In the genomic region with DNA sequence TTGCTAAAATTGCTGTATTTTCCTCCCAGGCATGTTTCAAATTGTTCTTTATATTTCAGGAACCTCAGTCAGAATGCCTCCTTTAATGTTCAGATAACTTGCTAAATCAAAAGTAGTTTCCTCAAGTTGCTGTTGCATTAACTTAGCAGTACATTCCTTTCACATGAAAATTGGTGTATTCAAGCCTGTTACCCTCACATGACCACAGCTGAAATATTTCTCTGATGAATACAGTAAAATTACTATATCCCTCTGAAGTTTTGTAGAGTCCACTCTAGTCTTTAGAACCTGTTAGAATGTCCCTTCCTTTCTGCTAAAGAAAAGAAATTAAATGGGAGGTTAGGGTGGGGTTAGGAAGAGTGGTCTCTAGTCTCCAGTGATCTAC, we compare ENCODE assay signal across 10 cellular contexts. TPM values are rescaled to one million over a fixed set of nuclear protein-coding genes. Genes with fewer than 3 reads are reported as not detected.
DNase-seq lines count a peak whose midpoint lies in the region; ATAC-seq and TF ChIP-seq lines count a peak whose summit lies in the region.
"Had no signal": no experiment of that assay in that cellular context is flagged by ENCODE, and none has a peak within 500 bp of the region (broad histone marks: within the 10 kb centered on the region; RNA-seq: fewer than 3 reads in every experiment).

No MANE protein-coding gene starts in this region.

- no peak for TF ChIP-seq CTCF in CD8-positive, alpha-beta T cell (IDR thresholded peaks at IDR 0.05)
- no peak for TF ChIP-seq CTCF in prostate gland (IDR thresholded peaks at IDR 0.05)
- no peak for TF ChIP-seq CTCF in A673 (conservative IDR thresholded peaks at IDR 0.05; ENCODE audit: low read depth, low read length)

- CTCF ChIA-PET in CD8-positive, alpha-beta T cell (lab: Charles Lee) = interaction anchor here (0.9 to 3.4 kb wide), 3 partner anchors 19 to 523 kb away, joined by 3 to 13 read pairs (median 4); a partner anchor contains a TSS
- CTCF ChIA-PET in A673 (lab: Charles Lee) = no interaction called here

- peak overlapping the region; percentile 75 for H3K4me3 Mint-ChIP-seq in CD8-positive, alpha-beta T cell
- H3K4me3 Mint-ChIP-seq in activated naive CD8-positive, alpha-beta T cell treated with anti-CD3 and anti-CD28 coated beads for 36 hours = peak overlapping the region; percentile 73

- no peak for TF ChIP-seq POLR2A in prostate gland (IDR thresholded peaks at IDR 0.05)

- no peaks in the 10 kb centered on the region for H3K27me3 Mint-ChIP-seq in CD8-positive, alpha-beta T cell (ENCODE audit: low read depth)
- H3K27me3 Mint-ChIP-seq in activated naive CD8-positive, alpha-beta T cell treated with anti-CD3 and anti-CD28 coated beads for 36 hours = no peaks in the 10 kb centered on the region

- H3K27ac Mint-ChIP-seq in CD8-positive, alpha-beta T cell = peak overlapping the region; percentile 85
- peak overlapping the region; percentile 94 for H3K27ac Mint-ChIP-seq in activated naive CD8-positive, alpha-beta T cell treated with anti-CD3 and anti-CD28 coated beads for 36 hours

- no TSS peak for BruUV-seq in A673 (replicated peaks; lab: Mats Ljungman, UMichigan)

- intact Hi-C loops in CD8-positive, alpha-beta T cell (cut with DNase I, micrococcal nuclease) = loop anchor here in 1 of 2 experiments (1.0 to 5.0 kb wide), 2 partner anchors 24 to 56 kb away; a partner anchor contains a TSS
- intact Hi-C loops in left ventricle myocardium superior (cut with micrococcal nuclease) (no loop called here), prostate gland (cut with DNase I) (no loop called here), A673 (cut with micrococcal nuclease; ENCODE audit: unreplicated experiment) (no loop called here)

- H3K4me1 Mint-ChIP-seq in CD8-positive, alpha-beta T cell (ENCODE audit: low read depth) = peaks cover 59% of the 10 kb centered on the region
- peaks cover 50% of the 10 kb centered on the region for H3K4me1 Mint-ChIP-seq in activated naive CD8-positive, alpha-beta T cell treated with anti-CD3 and anti-CD28 coated beads for 36 hours

- no peak for ATAC-seq in CD8-positive, alpha-beta T cell
- ATAC-seq in HG02759 (IDR thresholded peaks at IDR 0.05; ENCODE audit: unreplicated experiment) = peak; percentile 17
- no peak for ATAC-seq in left ventricle myocardium superior
- ATAC-seq: psoas muscle had no signal

- H3K36me3 Mint-ChIP-seq in CD8-positive, alpha-beta T cell = peaks cover 13% of the 10 kb centered on the region
- peaks cover 22% of the 10 kb centered on the region for H3K36me3 Mint-ChIP-seq in activated naive CD8-positive, alpha-beta T cell treated with anti-CD3 and anti-CD28 coated beads for 36 hours

- DNase-seq in CD8-positive, alpha-beta T cell = no peak
- no peak for DNase-seq in activated naive CD8-positive, alpha-beta T cell treated with anti-CD3 and anti-CD28 coated beads for 36 hours
- DNase-seq in myocyte (ENCODE audit: low read depth) = peak; percentile 78
- DNase-seq in left ventricle myocardium superior = no peak
- no peak for DNase-seq in DMS79 treated with DMSO at 0.1 percent for 48 hours (lab: John Stamatoyannopoulos, UW)
- no peak for DNase-seq in prostate gland (ENCODE audit: low spot score)
- DNase-seq in A673 (ENCODE audit: low spot score) = no peak
- DNase-seq: head of caudate nucleus, psoas muscle had no signal

- H3K4me1 ChIP-seq in CD8-positive, alpha-beta T cell (ENCODE audit: insufficient read depth, low read length) = peaks cover 58% of the 10 kb centered on the region
- no peaks in the 10 kb centered on the region for H3K4me1 ChIP-seq in prostate gland (replicated peaks)
- H3K4me1 ChIP-seq in A673 (ENCODE audit: insufficient read depth, low read length, poor library complexity, severe bottlenecking) = no peaks in the 10 kb centered on the region
- H3K4me1 ChIP-seq: psoas muscle had no signal

- peak overlapping the region; percentile 39 for H3K4me3 ChIP-seq in CD8-positive, alpha-beta T cell (ENCODE audit: low read depth, low read length)
- H3K4me3 ChIP-seq in prostate gland = no peak overlapping the region
- H3K4me3 ChIP-seq in A673 (ENCODE audit: low read depth, low read length, poor library complexity, severe bottlenecking) = no peak overlapping the region
- H3K4me3 ChIP-seq: psoas muscle had no signal

- POLR2A ChIA-PET in CD8-positive, alpha-beta T cell (lab: Charles Lee) = interaction anchor here (0.6 to 2.3 kb wide), 6 partner anchors 18 to 52 kb away, joined by 3 to 17 read pairs (median 6); a partner anchor contains a TSS
- POLR2A ChIA-PET in A673 (lab: Charles Lee; ENCODE audit: low non-redundant PET) = no interaction called here

- H3K27ac ChIP-seq in CD8-positive, alpha-beta T cell (ENCODE audit: low read depth, low read length) = peak overlapping the region; percentile 32
- H3K27ac ChIP-seq in prostate gland = no peak overlapping the region
- no peak overlapping the region for H3K27ac ChIP-seq in A673 (ENCODE audit: low read depth, low read length, poor library complexity, severe bottlenecking)
- H3K27ac ChIP-seq: psoas muscle had no signal

- H3K9me3 Mint-ChIP-seq in CD8-positive, alpha-beta T cell = peaks cover 2% of the 10 kb centered on the region
- H3K9me3 Mint-ChIP-seq in activated naive CD8-positive, alpha-beta T cell treated with anti-CD3 and anti-CD28 coated beads for 36 hours = peaks cover 25% of the 10 kb centered on the region

- H3K9me3 ChIP-seq in CD8-positive, alpha-beta T cell (ENCODE audit: low read length) = no peaks in the 10 kb centered on the region
- H3K9me3 ChIP-seq in prostate gland = no peaks in the 10 kb centered on the region
- no peaks in the 10 kb centered on the region for H3K9me3 ChIP-seq in A673 (ENCODE audit: low read depth, low read length, poor library complexity, severe bottlenecking)
- H3K9me3 ChIP-seq: psoas muscle had no signal

- H3K27me3 ChIP-seq in CD8-positive, alpha-beta T cell (ENCODE audit: insufficient read depth, low read length) = no peaks in the 10 kb centered on the region
- H3K27me3 ChIP-seq in prostate gland (replicated peaks; ENCODE audit: insufficient read depth) (no peaks in the 10 kb centered on the region), A673 (replicated peaks; ENCODE audit: insufficient read depth, low read depth, low read length, poor library complexity) (no peaks in the 10 kb centered on the region)

- H3K36me3 ChIP-seq in CD8-positive, alpha-beta T cell (ENCODE audit: insufficient read depth, low read length) = no peaks in the 10 kb centered on the region
- no peaks in the 10 kb centered on the region for H3K36me3 ChIP-seq in prostate gland
- H3K36me3 ChIP-seq in A673 (ENCODE audit: insufficient read depth, low read length, poor library complexity, severe bottlenecking) = no peaks in the 10 kb centered on the region

RNA-seq across cellular contexts. Expression of a gene that starts 24.5 kb away (rescaled TPM):
- 10 to 100 TPM; 57.4 to 60.7 TPM for total RNA-seq in CD8-positive, alpha-beta T cell
- 10 to 100 TPM; 40.9 to 41.9 TPM for total RNA-seq in activated naive CD8-positive, alpha-beta T cell treated with anti-CD3 and anti-CD28 coated beads for 36 hours
- total RNA-seq in myocyte (164 and 171 TPM in 2 replicates), left ventricle myocardium superior (19.4 TPM), prostate gland (10 to 100 TPM; 16.1 to 16.8 TPM), A673 (2021) (14.9 and 15.6 TPM in 2 replicates)
- polyA plus RNA-seq in myocyte (2012) = 28.3 TPM
